1 cellular context compared by ENCODE assay signal in genomic region chr14:104865631-104866441, GRCh38.
TF ChIP-seq lines count a peak whose summit lies in the region.

No MANE protein-coding gene starts in this region.

TF ChIP-seq in SK-N-SH, 30 proteins besides CTCF, POLR2A, EP300 and RAD21:
- TF ChIP-seq SIN3A (IDR thresholded peaks at IDR 0.05; ENCODE audit: borderline replicate concordance, low read depth, low read length) (no peak), NFIC (IDR thresholded peaks at IDR 0.05; ENCODE audit: borderline replicate concordance) (no peak), MEF2A (IDR thresholded peaks at IDR 0.05; ENCODE audit: borderline replicate concordance, low read depth) (no peak), EZH2phosphoT487 (IDR thresholded peaks at IDR 0.05; ENCODE audit: borderline replicate concordance, low read depth) (no peak), JUND (IDR thresholded peaks at IDR 0.05) (no peak), TAF1 (IDR thresholded peaks at IDR 0.05; ENCODE audit: borderline replicate concordance, low read depth, low read length) (no peak), POLR2AphosphoS5 (IDR thresholded peaks at IDR 0.05; ENCODE audit: low read depth, low read length) (no peak), MXI1 (IDR thresholded peaks at IDR 0.05; ENCODE audit: low read depth, low read length) (no peak), YY1 (IDR thresholded peaks at IDR 0.05; ENCODE audit: low read depth) (no peak), ZBTB33 (IDR thresholded peaks at IDR 0.05; ENCODE audit: borderline replicate concordance, low read depth) (no peak), RCOR1 (IDR thresholded peaks at IDR 0.05; ENCODE audit: low read length) (no peak)
- TF ChIP-seq, protein P1, sequence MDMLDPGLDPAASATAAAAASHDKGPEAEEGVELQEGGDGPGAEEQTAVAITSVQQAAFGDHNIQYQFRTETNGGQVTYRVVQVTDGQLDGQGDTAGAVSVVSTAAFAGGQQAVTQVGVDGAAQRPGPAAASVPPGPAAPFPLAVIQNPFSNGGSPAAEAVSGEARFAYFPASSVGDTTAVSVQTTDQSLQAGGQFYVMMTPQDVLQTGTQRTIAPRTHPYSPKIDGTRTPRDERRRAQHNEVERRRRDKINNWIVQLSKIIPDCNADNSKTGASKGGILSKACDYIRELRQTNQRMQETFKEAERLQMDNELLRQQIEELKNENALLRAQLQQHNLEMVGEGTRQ (IDR thresholded peaks at IDR 0.05; ENCODE audit: borderline replicate concordance, low read depth, low read length), result no peak
